ENCODE assay signal across 8 cellular contexts in the genomic region with DNA sequence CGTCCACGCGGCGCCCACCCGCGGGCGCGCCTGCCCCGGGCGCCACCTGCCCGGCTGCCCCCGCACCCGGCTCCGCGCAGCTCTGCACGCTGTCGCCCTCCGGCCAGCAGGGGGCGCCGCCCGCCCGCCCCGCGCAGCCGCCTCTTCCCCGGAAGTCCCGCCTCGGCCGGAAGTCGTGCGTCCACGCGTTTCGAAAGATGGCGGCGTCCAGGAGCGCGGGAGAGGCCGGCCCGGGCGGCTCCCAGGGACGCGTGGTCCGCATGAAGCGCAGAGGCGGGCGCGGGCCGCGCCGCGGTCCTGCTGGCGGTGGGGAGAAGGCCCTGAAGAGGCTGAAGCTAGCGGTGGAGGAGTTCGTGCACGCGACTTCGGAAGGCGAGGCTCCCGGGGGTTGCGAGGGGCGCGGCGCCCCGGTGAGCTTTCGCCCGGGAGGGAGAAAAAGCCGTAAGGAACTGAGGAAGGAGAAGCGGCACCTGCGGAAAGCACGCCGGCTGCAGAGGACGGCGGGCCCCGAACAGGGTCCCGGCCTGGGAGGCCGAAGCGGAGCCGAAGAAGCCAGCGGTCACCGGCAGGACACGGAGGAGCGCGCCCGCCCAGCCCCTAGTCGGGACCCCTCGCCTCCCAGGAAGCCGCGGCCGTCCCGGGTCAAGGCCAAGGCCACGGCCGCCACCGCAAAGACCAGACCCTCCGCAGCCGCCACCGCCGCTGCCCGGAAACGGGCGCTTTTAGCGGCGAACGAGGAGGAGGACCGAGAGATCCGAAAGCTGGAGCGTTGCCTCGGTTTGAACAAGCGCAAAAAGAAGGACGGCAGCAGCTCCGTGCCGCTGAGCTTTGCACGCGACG.
DNase-seq lines count a peak whose midpoint lies in the region; ATAC-seq and TF ChIP-seq lines count a peak whose summit lies in the region.

A gene with protein sequence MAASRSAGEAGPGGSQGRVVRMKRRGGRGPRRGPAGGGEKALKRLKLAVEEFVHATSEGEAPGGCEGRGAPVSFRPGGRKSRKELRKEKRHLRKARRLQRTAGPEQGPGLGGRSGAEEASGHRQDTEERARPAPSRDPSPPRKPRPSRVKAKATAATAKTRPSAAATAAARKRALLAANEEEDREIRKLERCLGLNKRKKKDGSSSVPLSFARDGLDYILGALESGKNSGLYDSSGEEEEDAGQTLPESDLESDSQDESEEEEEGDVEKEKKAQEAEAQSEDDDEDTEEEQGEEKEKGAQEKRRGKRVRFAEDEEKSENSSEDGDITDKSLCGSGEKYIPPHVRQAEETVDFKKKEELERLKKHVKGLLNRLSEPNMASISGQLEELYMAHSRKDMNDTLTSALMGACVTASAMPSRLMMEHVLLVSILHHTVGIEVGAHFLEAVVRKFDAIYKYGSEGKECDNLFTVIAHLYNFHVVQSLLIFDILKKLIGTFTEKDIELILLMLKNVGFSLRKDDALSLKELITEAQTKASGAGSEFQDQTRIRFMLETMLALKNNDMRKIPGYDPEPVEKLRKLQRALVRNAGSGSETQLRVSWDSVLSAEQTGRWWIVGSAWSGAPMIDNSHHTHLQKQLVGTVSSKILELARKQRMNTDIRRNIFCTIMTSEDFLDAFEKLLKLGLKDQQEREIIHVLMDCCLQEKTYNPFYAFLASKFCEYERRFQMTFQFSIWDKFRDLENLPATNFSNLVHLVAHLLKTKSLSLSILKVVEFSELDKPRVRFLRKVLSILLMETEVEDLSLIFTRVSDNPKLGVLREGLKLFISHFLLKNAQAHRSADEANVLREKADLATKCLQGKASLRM (plus strand): TSS at position 172 of the 840 bp plus-strand sequence. CDS start 26 bp downstream, at position 198.

- ATAC-seq in GM18499 (IDR thresholded peaks at IDR 0.05; ENCODE audit: insufficient read depth, unreplicated experiment) (peak; percentile 49), HG02798 (IDR thresholded peaks at IDR 0.05; ENCODE audit: poor library complexity, unreplicated experiment) (peak; percentile 94)

- DNase-seq in NCI-H146 (lab: John Stamatoyannopoulos, UW) (peak; percentile 88), T-helper 2 cell (peak; percentile 78 to 91 (median 86)), anterior cingulate cortex (lab: John Stamatoyannopoulos, UW) (peak in 57 of 58 donors; percentile 2 to 87 (median 72)), hepatic stellate cell (ENCODE audit: low spot score) (peak; percentile 87), retinal pigment epithelial cell (ENCODE audit: low read depth) (peak; percentile 30), cortex of kidney (lab: John Stamatoyannopoulos, UW) (no peak)

- peak within 1 kb of the TSS; percentile 83 for H3K4me3 ChIP-seq in retinal pigment epithelial cell (ENCODE audit: low read length)

- no peak for TF ChIP-seq CTCF in retinal pigment epithelial cell (conservative IDR thresholded peaks at IDR 0.05; ENCODE audit: low read depth, low read length)
